20 cellular contexts compared by ENCODE assay signal in genomic region chr7:66198956-66199355, GRCh38. TPM values are rescaled to one million over a fixed set of nuclear protein-coding genes. Genes with fewer than 3 reads are reported as not detected.
A peak's percentile ranks its signal among the peaks of the same experiment; 100 is the strongest.
DNase-seq lines count a peak whose midpoint lies in the region; ATAC-seq and TF ChIP-seq lines count a peak whose summit lies in the region.
"Had no signal": no experiment of that assay in that cellular context is flagged by ENCODE, and none has a peak within 500 bp of the region (broad histone marks: within the 10 kb centered on the region; RNA-seq: fewer than 3 reads in every experiment).

No MANE protein-coding gene starts in this region.

- no peak for TF ChIP-seq CTCF in RWPE2 (IDR thresholded peaks at IDR 0.05; ENCODE audit: poor library complexity, severe bottlenecking)
- peak; percentile 5 for TF ChIP-seq CTCF in epithelial cell of proximal tubule (conservative IDR thresholded peaks at IDR 0.05; ENCODE audit: low read depth, low read length)
- no peak for TF ChIP-seq CTCF in sigmoid colon (IDR thresholded peaks at IDR 0.05)

- no peak for TF ChIP-seq POLR2A in sigmoid colon (IDR thresholded peaks at IDR 0.05)

- DNase-seq in activated effector memory CD4-positive, alpha-beta T cell treated with anti-CD3 and anti-CD28 coated beads, Interleukin-2, amount 50 U/mL, for 16 hours, result peak; percentile 57
- no peak for DNase-seq in activated effector memory CD4-positive, alpha-beta T cell treated with Interleukin-2 at 50 U/mL for 16 hours
- no peak for DNase-seq in RWPE2 (ENCODE audit: low spot score)
- no peak for DNase-seq in epithelial cell of proximal tubule (ENCODE audit: low read depth)
- DNase-seq in sigmoid colon, result peak; percentile 24
- no peak for DNase-seq in amygdala (lab: John Stamatoyannopoulos, UW)
- DNase-seq: Calu3; CD8-positive, alpha-beta T cell; DMS79 treated with DMSO at 0.1 percent for 48 hours; KBM-7; NCI-H1105 treated with DMSO at 0.1 percent for 48 hours; NCI-H1694 treated with DMSO at 0.1 percent for 48 hours; NCI-H510A; NCI-H748 treated with DMSO at 0.1 percent for 48 hours; SW 1271 had no signal

- intact Hi-C loops in sigmoid colon (cut with DNase I), result no loop called here

- ATAC-seq in RWPE2 (ENCODE audit: low read depth), result 0 out of 3 replicates have a peak, but pooled peaks have one; percentile 10
- no peak for ATAC-seq in HG02973 (IDR thresholded peaks at IDR 0.05; ENCODE audit: unreplicated experiment)
- no peak for ATAC-seq in HG02588 (IDR thresholded peaks at IDR 0.05; ENCODE audit: unreplicated experiment)
- ATAC-seq: CD8-positive, alpha-beta T cell had no signal

- no peaks in the 10 kb centered on the region for H3K9me3 ChIP-seq in RWPE2 (ENCODE audit: severe bottlenecking)
- no peaks in the 10 kb centered on the region for H3K9me3 ChIP-seq in sigmoid colon
- H3K9me3 ChIP-seq: SJSA1 had no signal

- H3K4me3 ChIP-seq in RWPE2 (ENCODE audit: severe bottlenecking) (no peak overlapping the region), epithelial cell of proximal tubule (ENCODE audit: low read depth, low read length) (no peak overlapping the region), sigmoid colon (no peak overlapping the region)
- H3K4me3 ChIP-seq: BLaER1 treated with 17β-estradiol and CSF1 and Interleukin-3, amounts not matched to agents 10 nM and 100 nM; SJSA1 had no signal

- TF ChIP-seq EP300 in sigmoid colon (IDR thresholded peaks at IDR 0.05), result no peak

- H3K36me3 ChIP-seq in RWPE2 (ENCODE audit: low read depth) (no peaks in the 10 kb centered on the region), sigmoid colon (no peaks in the 10 kb centered on the region)
- H3K36me3 ChIP-seq: BLaER1 treated with 17β-estradiol and CSF1 and Interleukin-3, amounts not matched to agents 10 nM and 100 nM; SJSA1 had no signal

- WGBS in sigmoid colon, 2 donors, result 81 to 84% methylated on average over 4 of the region's 4 CpGs

- H3K4me1 ChIP-seq in RWPE2 (ENCODE audit: insufficient read depth, poor library complexity, severe bottlenecking) (no peaks in the 10 kb centered on the region), sigmoid colon (no peaks in the 10 kb centered on the region)
- H3K4me1 ChIP-seq: BLaER1 treated with 17β-estradiol and CSF1 and Interleukin-3, amounts not matched to agents 10 nM and 100 nM; SJSA1 had no signal

- H3K27me3 ChIP-seq in RWPE2 (ENCODE audit: insufficient read depth, poor library complexity, severe bottlenecking) (no peaks in the 10 kb centered on the region), sigmoid colon (no peaks in the 10 kb centered on the region)
- H3K27me3 ChIP-seq: BLaER1 treated with 17β-estradiol and CSF1 and Interleukin-3, amounts not matched to agents 10 nM and 100 nM; SJSA1 had no signal

- H3K27ac ChIP-seq in RWPE2 (ENCODE audit: poor library complexity, severe bottlenecking) (no peak overlapping the region), sigmoid colon (no peak overlapping the region)
- H3K27ac ChIP-seq: BLaER1 treated with 17β-estradiol and CSF1 and Interleukin-3, amounts not matched to agents 10 nM and 100 nM; RWPE1; SJSA1 had no signal

RNA-seq across cellular contexts. Expression of gene TPST1, which starts 6.2 kb away (rescaled TPM):
- total RNA-seq in epithelial cell of proximal tubule (16.7 and 18.7 TPM in 2 replicates), sigmoid colon (10 to 100 TPM; 21.0 to 31.3 (median 26.4) TPM)
- 1 to 10 TPM in 2 of 3 donors, under 1 TPM in 1; 0.92 to 7.6 (median 3.6) TPM for polyA plus RNA-seq in sigmoid colon

Comparison
In these comparisons a context has a peak if more than half of its experiments do, and no peak if none do; other contexts are left out.
1. DNase-seq: peak in activated effector memory CD4-positive, alpha-beta T cell treated with anti-CD3 and anti-CD28 coated beads, Interleukin-2, amount 50 U/mL, for 16 hours (single experiment) and sigmoid colon (single experiment); none in activated effector memory CD4-positive, alpha-beta T cell treated with Interleukin-2 at 50 U/mL for 16 hours (single experiment), RWPE2 (single experiment), epithelial cell of proximal tubule (single experiment) and amygdala (0 of 56).